Comparison of ENCODE assay signal across 8 cellular contexts in the genomic region with DNA sequence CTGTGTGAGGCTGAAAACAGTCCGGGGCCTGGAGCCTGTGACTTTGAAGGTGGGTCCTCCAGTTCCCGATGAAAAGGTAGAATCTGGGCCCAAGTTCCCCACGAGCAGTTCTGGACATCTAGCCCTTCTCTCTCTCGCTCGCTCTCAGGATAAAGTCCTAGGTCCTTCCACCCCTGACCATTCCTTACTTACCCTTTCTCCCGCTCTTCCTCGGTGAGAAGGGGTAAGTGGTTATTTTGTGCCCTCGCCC. TPM values are rescaled to one million over a fixed set of nuclear protein-coding genes. Genes with fewer than 3 reads are reported as not detected.
DNase-seq lines count a peak whose midpoint lies in the region; TF ChIP-seq lines count a peak whose summit lies in the region.

No MANE protein-coding gene starts in this region.

- H3K9me2 ChIP-seq in Loucy (replicated peaks; ENCODE audit: low read depth, low read length) = no peaks in the 10 kb centered on the region

- peak overlapping the region; percentile 76 for H3K27ac ChIP-seq in CD4-positive, alpha-beta memory T cell (ENCODE audit: low read depth, low read length)
- H3K27ac ChIP-seq in coronary artery = peak overlapping the region; percentile 86 to 88

- H3K27me3 ChIP-seq in CD4-positive, alpha-beta memory T cell (ENCODE audit: insufficient read depth, low read length) = no peaks in the 10 kb centered on the region
- no peaks in the 10 kb centered on the region for H3K27me3 ChIP-seq in Loucy (ENCODE audit: insufficient read depth, low read length, poor library complexity, severe bottlenecking)

- H3K9ac ChIP-seq in Loucy (ENCODE audit: low read depth, low read length, poor library complexity, severe bottlenecking) = peak overlapping the region; percentile 73

- CTCF ChIA-PET in CD4-positive, alpha-beta memory T cell (lab: Charles Lee; ENCODE audit: partially characterized antibody) = no interaction called here

- H3K36me3 Mint-ChIP-seq in CD4-positive, alpha-beta memory T cell = peaks cover 11 to 17% of the 10 kb centered on the region in 2 donors
- peaks cover 11% of the 10 kb centered on the region for H3K36me3 Mint-ChIP-seq in nephron (ENCODE audit: low read depth)

- POLR2A ChIA-PET in CD4-positive, alpha-beta memory T cell (lab: Charles Lee; ENCODE audit: partially characterized antibody) = interaction anchor here (1.4 to 2.2 kb wide), 3 partner anchors 478 to 1378 kb away, joined by 4 to 10 read pairs (median 4); partner anchors contain the start of genes DOCK4 and ZNF277

- H3K4me3 ChIP-seq in CD4-positive, alpha-beta memory T cell (ENCODE audit: low read length in 2 of 2) = peak overlapping the region; percentile 73 to 74
- H3K4me3 ChIP-seq in Loucy (ENCODE audit: low read length, poor library complexity, severe bottlenecking) = peak overlapping the region; percentile 83
- peak overlapping the region; percentile 87 for H3K4me3 ChIP-seq in coronary artery

- no peaks in the 10 kb centered on the region for H4K20me1 ChIP-seq in Loucy (ENCODE audit: insufficient read depth, low read length, poor library complexity, severe bottlenecking)

- H3K27ac Mint-ChIP-seq in CD4-positive, alpha-beta memory T cell = peak overlapping the region; percentile 82 to 95 (median 92)
- H3K27ac Mint-ChIP-seq in nephron = peak overlapping the region; percentile 82 to 97 (median 86)

- no peaks in the 10 kb centered on the region for H3K9me3 Mint-ChIP-seq in CD4-positive, alpha-beta memory T cell
- no peaks in the 10 kb centered on the region for H3K9me3 Mint-ChIP-seq in nephron

- H3K4me1 ChIP-seq in CD4-positive, alpha-beta memory T cell (ENCODE audit: insufficient read depth, low read length) = peaks cover 32% of the 10 kb centered on the region
- H3K4me1 ChIP-seq in Loucy (ENCODE audit: insufficient read depth, low read length, poor library complexity, severe bottlenecking) = peaks cover 37% of the 10 kb centered on the region

- H3K79me2 ChIP-seq in Loucy (ENCODE audit: insufficient read depth, low read length) = peaks cover 14% of the 10 kb centered on the region; the same call in 1 of the 2 replicates

- no peaks in the 10 kb centered on the region for H3K36me3 ChIP-seq in CD4-positive, alpha-beta memory T cell (ENCODE audit: insufficient read depth, low read length)
- H3K36me3 ChIP-seq in Loucy (ENCODE audit: insufficient read depth, low read length) = no peaks in the 10 kb centered on the region

- peaks cover under 1 to 5% of the 10 kb centered on the region in 2 donors for H3K27me3 Mint-ChIP-seq in CD4-positive, alpha-beta memory T cell
- H3K27me3 Mint-ChIP-seq in nephron (ENCODE audit: low read depth) = no peaks in the 10 kb centered on the region

- intact Hi-C loops in CD4-positive, alpha-beta memory T cell (cut with micrococcal nuclease) = loop anchor here (5.0 to 10.0 kb wide), 3 partner anchors 469 to 1373 kb away; partner anchors contain the start of genes DOCK4, LRRN3 and ZNF277

- H3F3A ChIP-seq in Loucy (ENCODE audit: low read depth) = no peaks in the 10 kb centered on the region

- H2AFZ ChIP-seq in Loucy (ENCODE audit: low read length) = peak overlapping the region; percentile 82

- H3K9me3 ChIP-seq in CD4-positive, alpha-beta memory T cell (ENCODE audit: control insufficient read depth in 1 of 2, low read length in 2 of 2) = no peaks in the 10 kb centered on the region
- no peaks in the 10 kb centered on the region for H3K9me3 ChIP-seq in Loucy (ENCODE audit: insufficient read depth, low read depth, low read length)

- H3K4me1 Mint-ChIP-seq in CD4-positive, alpha-beta memory T cell = peaks cover 30 to 52% (median 40%) of the 10 kb centered on the region in 4 donors
- H3K4me1 Mint-ChIP-seq in nephron = peaks cover 34% of the 10 kb centered on the region

- peak in 1 of 5 donors; percentile 3 for DNase-seq in CD4-positive, alpha-beta memory T cell
- DNase-seq in coronary artery (ENCODE audit: low spot score) (no peak), NCI-H446 (lab: John Stamatoyannopoulos, UW) (no peak), activated gamma-delta T cell treated with Interleukin-2 at 50 U/mL for 16 hours (no peak), NK-92 (lab: John Stamatoyannopoulos, UW; ENCODE audit: unreplicated experiment) (no peak), NOMO-1 treated with dmso at 0.1 percent for 144 hours (lab: John Stamatoyannopoulos, UW; ENCODE audit: unreplicated experiment) (no peak)

- peak overlapping the region; percentile 85 to 94 (median 88) for H3K4me3 Mint-ChIP-seq in CD4-positive, alpha-beta memory T cell
- H3K4me3 Mint-ChIP-seq in nephron = peak overlapping the region; percentile 84 to 92 (median 91)

- no peak for TF ChIP-seq CTCF in Loucy (conservative IDR thresholded peaks at IDR 0.05; ENCODE audit: low read length)
- TF ChIP-seq CTCF in coronary artery (IDR thresholded peaks at IDR 0.05) = no peak
- no peak for TF ChIP-seq CTCF in nephron (IDR thresholded peaks at IDR 0.05; ENCODE audit: unreplicated experiment in 3 of 3)

- H3K4me2 ChIP-seq in Loucy (ENCODE audit: low read depth, low read length, poor library complexity, severe bottlenecking) = peak overlapping the region; percentile 99

RNA-seq across cellular contexts. Expression of gene IMMP2L, which starts 0.7 kb away (rescaled TPM):
- 10 to 100 TPM; 29.2 to 32.2 TPM for total RNA-seq in CD4-positive, alpha-beta memory T cell
- polyA plus RNA-seq in CD4-positive, alpha-beta memory T cell = 10 to 100 TPM; 23.5 to 29.9 TPM
